In genomic region chr9:73049280-73049679, GRCh38 we compare ENCODE assay signal across 32 cellular contexts.
"Had no signal": no experiment of that assay in that cellular context is flagged by ENCODE, and none has a peak within 500 bp of the region (broad histone marks: within the 10 kb centered on the region; RNA-seq: fewer than 3 reads in every experiment).

No MANE protein-coding gene starts in this region.

- H3K27me3 ChIP-seq: adrenal gland, body of pancreas, brain microvascular endothelial cell, breast epithelium had no signal

- H3K36me3 ChIP-seq: adrenal gland, brain microvascular endothelial cell, breast epithelium had no signal

- H3K4me1 ChIP-seq: adrenal gland, body of pancreas, breast epithelium had no signal

- H3K27ac ChIP-seq: adrenal gland, body of pancreas, brain microvascular endothelial cell, breast epithelium, VCaP had no signal

- ATAC-seq: activated CD8-positive, alpha-beta T cell treated with anti-CD3 and anti-CD28 coated beads for 36 hours; activated naive CD4-positive, alpha-beta T cell treated with anti-CD3 and anti-CD28 coated beads, Interleukin-2, amount 50 U/mL, for 72 hours; activated T-cell treated with anti-CD3 and anti-CD28 coated beads, Interleukin-2, amount 50 U/mL, for 4 hours; activated T-cell treated with anti-CD3 and anti-CD28 coated beads, Interleukin-2, amount 50 U/mL, for 72 hours; activated T-helper 17 cell treated with anti-CD3 and anti-CD28 coated beads, Interleukin-2, amount 50 U/mL, for 72 hours; body of pancreas had no signal

- DNase-seq: activated B cell treated with CpG ODN at 0.5 μM for 24 hours; activated CD4-positive, alpha-beta memory T cell treated with anti-CD3 and anti-CD28 coated beads for 36 hours; activated CD4-positive, alpha-beta T cell treated with anti-CD3 and anti-CD28 coated beads for 4 hours; activated CD4-positive, alpha-beta T cell treated with anti-CD3 and anti-CD28 coated beads, Interleukin-2, amount 10 ng/mL, durations not matched to agents 24 days and 14 days; activated CD4-positive, alpha-beta T cell treated with anti-CD3 and anti-CD28 coated beads, Interleukin-2, amount 50 U/mL, for 1 hour; activated CD4-positive, alpha-beta T cell treated with anti-CD3 and anti-CD28 coated beads, Interleukin-2, amount 50 U/mL, for 4 hours; activated CD4-positive, CD25-positive, alpha-beta regulatory T cell treated with anti-CD3 and anti-CD28 coated beads, Interleukin-2, amount 50 U/mL, for 72 hours; activated CD8-positive, alpha-beta memory T cell treated with anti-CD3 and anti-CD28 coated beads, Interleukin-2, amount 50 U/mL, for 4 hours; activated CD8-positive, alpha-beta T cell treated with anti-CD3 and anti-CD28 coated beads for 36 hours; activated effector memory CD4-positive, alpha-beta T cell treated with anti-CD3 and anti-CD28 coated beads, Interleukin-2, amount 50 U/mL, for 16 hours; activated gamma-delta T cell treated with Interleukin-2 at 50 U/mL for 16 hours; activated naive CD4-positive, alpha-beta T cell; activated naive CD4-positive, alpha-beta T cell treated with anti-CD3 and anti-CD28 coated beads for 36 hours; activated naive CD4-positive, alpha-beta T cell treated with anti-CD3 and anti-CD28 coated beads, Interleukin-2, amount 50 U/mL, for 16 hours; activated naive CD8-positive, alpha-beta T cell treated with anti-CD3 and anti-CD28 coated beads for 36 hours; activated T-cell treated with anti-CD3 and anti-CD28 coated beads for 4 hours; activated T-cell treated with anti-CD3 and anti-CD28 coated beads, Interleukin-2, amount 50 U/mL, for 1 hour; activated T-cell treated with anti-CD3 and anti-CD28 coated beads, Interleukin-2, amount 50 U/mL, for 4 hours; activated T-cell treated with anti-CD3 and anti-CD28 coated beads, Interleukin-2, amount 50 U/mL, for 72 hours; adrenal gland; amniotic stem cell; aorta; body of pancreas; brain microvascular endothelial cell; central memory CD4-positive, alpha-beta T cell; T-helper 1 cell; T-helper 2 cell; T-helper 9 cell had no signal

- H3K4me3 ChIP-seq: adrenal gland, body of pancreas, breast epithelium had no signal

- H3K9me3 ChIP-seq: adrenal gland, body of pancreas, breast epithelium had no signal
